Comparison of ENCODE assay signal across 10 cellular contexts in genomic region chr1:155931332-155932038, GRCh38. TPM values are rescaled to one million over a fixed set of nuclear protein-coding genes. Genes with fewer than 3 reads are reported as not detected.
A peak's percentile ranks its signal among the peaks of the same experiment; 100 is the strongest.
DNase-seq lines count a peak whose midpoint lies in the region; ATAC-seq, FAIRE-seq and TF ChIP-seq lines count a peak whose summit lies in the region.
"Had no signal": no experiment of that assay in that cellular context is flagged by ENCODE, and none has a peak within 500 bp of the region (broad histone marks: within the 10 kb centered on the region; RNA-seq: fewer than 3 reads in every experiment).

No MANE protein-coding gene starts in this region.

- peak overlapping the region; percentile 3; the same call in 1 of the 2 replicates for H3K9ac ChIP-seq in HUES64 (ENCODE audit: low read depth, low read length)
- H3K9ac ChIP-seq in GM12878 (ENCODE audit: control insufficient read depth, insufficient read depth, low read length): peak overlapping the region; percentile 50; the same call in 1 of the 2 replicates
- H3K9ac ChIP-seq in mesenchymal stem cell (ENCODE audit: low read length): peak overlapping the region; percentile 98

- H4K20me1 ChIP-seq in GM12878 (ENCODE audit: control insufficient read depth, insufficient read depth): peaks cover 5% of the 10 kb centered on the region; the same call in 1 of the 2 replicates

- no peak for TF ChIP-seq RAD21 in GM12878 (IDR thresholded peaks at IDR 0.05; ENCODE audit: insufficient read depth, low read depth, low read length)

- BruUV-seq in GM12878 (replicated peaks; lab: Mats Ljungman, UMichigan): TSS peak; percentile 51

- peak overlapping the region; percentile 80 for H3K4me2 ChIP-seq in GM12878 (ENCODE audit: control insufficient read depth, insufficient read depth)
- H3K4me2 ChIP-seq in mesenchymal stem cell (ENCODE audit: low read length, poor library complexity, severe bottlenecking): peak overlapping the region; percentile 27

- SMC1A ChIA-PET in GM12878 (lab: Charles Lee; ENCODE audit: uncharacterized antibody, unreplicated experiment): interaction anchor here (1.0 to 6.0 kb wide), 11 partner anchors 9 to 134 kb away, joined by 3 to 51 read pairs (median 4); partner anchors contain the start of genes RXFP4 and SYT11

- no peak for FAIRE-seq in GM12878 (lab: Jason Lieb, UNC)

- H3K4me3 ChIP-seq in ACC112 (ENCODE audit: low read depth, low read length) (peak overlapping the region; percentile 92), HUES64 (ENCODE audit: low read length) (peak overlapping the region; percentile 92; the same call in 1 of the 2 replicates), GM12878 (peak overlapping the region; percentile 99), mesenchymal stem cell (ENCODE audit: insufficient read depth in 1 of 2, low read depth in 1 of 2, low read length in 2 of 2) (peak overlapping the region in 1 of 2 experiments; percentile 92)

- CTCF ChIA-PET in GM12878 (lab: Yijun Ruan, JAX): interaction anchor here (0.6 to 6.4 kb wide), 13 partner anchors 12 to 137 kb away, joined by 3 to 84 read pairs (median 4); no protein-coding TSS in a partner anchor

- no peak overlapping the region for H3K14ac ChIP-seq in mesenchymal stem cell (ENCODE audit: low read length in 2 of 2)

- in situ Hi-C loops in GM12878 (cut with MboI): loop anchor here (5.0 kb wide), 1 partner anchor 136 kb away; no protein-coding TSS in a partner anchor

- TF ChIP-seq CTCF in GM12878 (IDR thresholded peaks at IDR 0.05 in 2 of 3, conservative IDR thresholded peaks at IDR 0.05 in 1 of 3; ENCODE audit: control insufficient read depth in 2 of 3, extremely low read depth in 1 of 3, insufficient read depth in 1 of 3, low read depth in 3 of 3, low read length in 3 of 3): no peak

- no peak for TF ChIP-seq POLR2A in GM12878 (IDR thresholded peaks at IDR 0.05; ENCODE audit: low read depth, low read length)

- H3K27me3 ChIP-seq in ACC112 (ENCODE audit: insufficient read depth, low read length) (no peaks in the 10 kb centered on the region), HUES64 (ENCODE audit: insufficient read depth, low read length) (no peaks in the 10 kb centered on the region), GM12878 (replicated peaks in 1 of 2; ENCODE audit: control insufficient read depth in 2 of 2, insufficient read depth in 2 of 2, low read length in 1 of 2) (no peaks in the 10 kb centered on the region), mesenchymal stem cell (ENCODE audit: control insufficient read depth in 1 of 2, insufficient read depth in 1 of 2, low read length in 2 of 2) (no peaks in the 10 kb centered on the region)
- H3K27me3 ChIP-seq: cardiac muscle cell had no signal

- RAD21 ChIA-PET in GM12878 (lab: Charles Lee; ENCODE audit: unreplicated experiment): interaction anchor here (0.7 to 6.4 kb wide), 11 partner anchors 12 to 135 kb away, joined by 3 to 49 read pairs (median 4); partner anchors contain the start of gene ARHGEF2

- H2BK120ac ChIP-seq in mesenchymal stem cell (ENCODE audit: low read depth, low read length): no peak overlapping the region

- POLR2A ChIA-PET in GM12878 (lab: Charles Lee): interaction anchor here (0.6 to 4.2 kb wide), 12 partner anchors 13 to 393 kb away, joined by 3 to 78 read pairs (median 7); partner anchors contain the start of genes ARHGEF2, RAB25 and SYT11

- H3K4me1 ChIP-seq in ACC112 (ENCODE audit: control insufficient read depth, insufficient read depth, low read length, unreplicated experiment): peaks cover 36% of the 10 kb centered on the region
- H3K4me1 ChIP-seq in HUES64 (ENCODE audit: insufficient read depth, low read length): peaks cover 19% of the 10 kb centered on the region; the same call in 1 of the 2 replicates
- H3K4me1 ChIP-seq in GM12878 (ENCODE audit: control insufficient read depth, insufficient read depth, low read length): peaks cover 10% of the 10 kb centered on the region
- H3K4me1 ChIP-seq in mesenchymal stem cell (ENCODE audit: control insufficient read depth, insufficient read depth, low read depth, low read length): peaks cover 14% of the 10 kb centered on the region

- H2BK12ac ChIP-seq in mesenchymal stem cell (ENCODE audit: low read length in 2 of 2): no peak overlapping the region

- 93% methylated on average over 7 of the region's 7 CpGs for WGBS in HUES64
- WGBS in GM12878 (ENCODE audit: insufficient coverage, insufficient replicate concordance, low lambda C conversion rate, missing lambda C conversion rate): 65% methylated on average over 7 of the region's 7 CpGs
- WGBS in mesenchymal stem cell: 98% methylated on average over 7 of the region's 7 CpGs

- intact Hi-C loops in GM12878 (cut with micrococcal nuclease; ENCODE audit: unreplicated experiment): no loop called here

- DNase-seq in GM12878 (ENCODE audit: low read depth, low spot score) (no peak), mesenchymal stem cell (no peak), NCI-H2107 (lab: John Stamatoyannopoulos, UW) (no peak), DMS79 treated with DMSO at 0.1 percent for 48 hours (lab: John Stamatoyannopoulos, UW) (no peak), middle frontal gyrus (ENCODE audit: extremely low spot score, low spot score) (no peak)
- DNase-seq: right cardiac atrium had no signal

- H3K79me2 ChIP-seq in ACC112 (ENCODE audit: control insufficient read depth, insufficient read depth, low read length, unreplicated experiment) (peaks cover 74% of the 10 kb centered on the region), GM12878 (ENCODE audit: control insufficient read depth, insufficient read depth, low read length) (peaks cover 55% of the 10 kb centered on the region)

- no peak overlapping the region for H2AFZ ChIP-seq in ACC112 (ENCODE audit: low read length, unreplicated experiment)
- H2AFZ ChIP-seq in GM12878 (ENCODE audit: control insufficient read depth, low read depth, low read length): no peak overlapping the region
- no peak overlapping the region for H2AFZ ChIP-seq in mesenchymal stem cell (ENCODE audit: low read depth, low read length)

- ATAC-seq in GM12878 (peak; percentile 58), GM18870 (IDR thresholded peaks at IDR 0.05; ENCODE audit: unreplicated experiment) (no peak)
- ATAC-seq: right cardiac atrium had no signal

- H3K23ac ChIP-seq in mesenchymal stem cell (ENCODE audit: low read length in 2 of 2): peak overlapping the region in 1 of 2 experiments; percentile 10

- no peak overlapping the region for H4K8ac ChIP-seq in mesenchymal stem cell (ENCODE audit: low read length)

- H3K4ac ChIP-seq in mesenchymal stem cell (ENCODE audit: low read depth in 1 of 2, low read length in 2 of 2): no peak overlapping the region

- H3K27ac ChIP-seq in ACC112 (ENCODE audit: low read depth, low read length) (no peak overlapping the region), HUES64 (ENCODE audit: low read depth, low read length) (no peak overlapping the region), GM12878 (ENCODE audit: control insufficient read depth, insufficient read depth) (no peak overlapping the region), mesenchymal stem cell (ENCODE audit: low read length, poor library complexity, severe bottlenecking) (no peak overlapping the region)
- H3K27ac ChIP-seq: cardiac muscle cell had no signal

- no peaks in the 10 kb centered on the region for H3K9me3 ChIP-seq in HUES64 (ENCODE audit: insufficient read depth, low read depth, low read length)
- no peaks in the 10 kb centered on the region for H3K9me3 ChIP-seq in GM12878 (replicated peaks; ENCODE audit: control insufficient read depth, insufficient read depth, low read length)
- no peaks in the 10 kb centered on the region for H3K9me3 ChIP-seq in mesenchymal stem cell (ENCODE audit: control insufficient read depth, low read length)

- no peak overlapping the region for H2BK5ac ChIP-seq in mesenchymal stem cell (ENCODE audit: low read depth, low read length, poor library complexity, severe bottlenecking)

- H3K18ac ChIP-seq in mesenchymal stem cell (ENCODE audit: low read depth in 1 of 2, low read length in 2 of 2): no peak overlapping the region

- no peak overlapping the region for H2AK5ac ChIP-seq in mesenchymal stem cell (ENCODE audit: low read length, severe bottlenecking)

- peaks cover 39% of the 10 kb centered on the region for H3K36me3 ChIP-seq in ACC112 (ENCODE audit: insufficient read depth, low read length)
- H3K36me3 ChIP-seq in HUES64 (ENCODE audit: insufficient read depth, low read length): peaks cover 70% of the 10 kb centered on the region
- H3K36me3 ChIP-seq in GM12878 (ENCODE audit: control insufficient read depth in 2 of 2, insufficient read depth in 2 of 2, low read length in 1 of 2): peaks cover 5 to 32% of the 10 kb centered on the region in 2 experiments
- H3K36me3 ChIP-seq in mesenchymal stem cell (ENCODE audit: control insufficient read depth in 1 of 2, insufficient read depth in 2 of 2, low read depth in 1 of 2, low read length in 2 of 2): peaks cover 35 to 64% of the 10 kb centered on the region in 2 experiments

- no peak overlapping the region for H4K91ac ChIP-seq in mesenchymal stem cell (ENCODE audit: low read length)

- TF ChIP-seq EP300 in GM12878 (IDR thresholded peaks at IDR 0.05; ENCODE audit: borderline replicate concordance in 1 of 2, control insufficient read depth in 1 of 2, low read depth in 2 of 2, low read length in 2 of 2): no peak

- no peak overlapping the region for H2BK15ac ChIP-seq in mesenchymal stem cell (ENCODE audit: low read depth, poor library complexity, severe bottlenecking)

- peaks cover 8% of the 10 kb centered on the region for H3K79me1 ChIP-seq in mesenchymal stem cell (replicated peaks; ENCODE audit: low read length, poor library complexity, severe bottlenecking)

RNA-seq across cellular contexts. Expression of gene KHDC4, which starts 2.7 kb away (rescaled TPM):
- polyA plus RNA-seq in HUES64 (2013, experiment 1 of 2): 28.1 TPM
- polyA plus RNA-seq in HUES64 (2013, experiment 2 of 2): 29.2 TPM
- 216 and 221 TPM in 2 replicates for total RNA-seq in GM12878 (2013; cell fraction: nucleolus; rRNA removed)
- 40.8 and 42.1 TPM in 2 replicates for total RNA-seq in GM12878 (2014; rRNA removed)
- 42.8 and 44.4 TPM in 2 replicates for total RNA-seq in GM12878 (2014; rRNA removed; fragmentation: Illumina TruSeq; extraction: Trizol)
- total RNA-seq in GM12878 (2021): 40.5 and 41.1 TPM in 2 replicates
- polyA plus RNA-seq in GM12878 (2011; ENCODE audit: low read depth): 33.9 TPM
- 109 and 120 TPM in 2 replicates for polyA plus RNA-seq in GM12878 (2011; rRNA removed)
- 83.7 and 84.8 TPM in 2 replicates for polyA plus RNA-seq in GM12878 (2011; cell fraction: cytosol; rRNA removed)
- polyA plus RNA-seq in GM12878 (2011; cell fraction: nucleus; rRNA removed): 141 and 162 TPM in 2 replicates
- polyA plus RNA-seq in GM12878 (2012): 33.4 and 38.1 TPM in 2 replicates
- polyA plus RNA-seq in GM12878 (2014; fragmentation: Illumina TruSeq; extraction: Trizol): 47.8 and 62.4 TPM in 2 replicates
- polyA plus RNA-seq in GM12878 (2014; fragmentation: Nextera tagmentation; extraction: Ambion mirVana): 10 to 100 TPM; 11.7 to 15.1 TPM
- polyA plus RNA-seq in GM12878 (2014; rRNA removed): 58.2 and 70.5 TPM in 2 replicates
- polyA plus RNA-seq in GM12878 (2016; fragmentation: Nextera tagmentation; extraction: Ambion mirVana): 10 to 100 TPM; 39.5 to 46.9 TPM
- 90.9 and 110 TPM in 2 replicates for polyA minus RNA-seq in GM12878 (2011; rRNA and poly(A)+ RNA removed)
- polyA minus RNA-seq in GM12878 (2011; cell fraction: cytosol; rRNA and poly(A)+ RNA removed): 37.3 and 41.2 TPM in 2 replicates
- 77.4 and 88.9 TPM in 2 replicates for polyA minus RNA-seq in GM12878 (2011; cell fraction: nucleus; rRNA and poly(A)+ RNA removed)
- polyA plus RNA-seq in mesenchymal stem cell (2013, experiment 1 of 2): 18.9 TPM
- 17.3 TPM for polyA plus RNA-seq in mesenchymal stem cell (2013, experiment 2 of 2)

RNA-seq across cellular contexts. Expression of gene RXFP4, which starts 10.0 kb away (rescaled TPM):
- polyA plus RNA-seq in HUES64 (2013, experiment 1 of 2): not detected
- not detected for polyA plus RNA-seq in HUES64 (2013, experiment 2 of 2)
- 0.56 TPM in 1 of 2 replicates, not detected in the other for total RNA-seq in GM12878 (2013; cell fraction: nucleolus; rRNA removed)
- total RNA-seq in GM12878 (2014; rRNA removed) (0.40 TPM in 1 of 2 replicates, not detected in the other), GM12878 (2014; rRNA removed; fragmentation: Illumina TruSeq; extraction: Trizol) (not detected in 2 replicates), GM12878 (2021) (not detected in 2 replicates)
- polyA plus RNA-seq in GM12878 (2011; ENCODE audit: low read depth): not detected
- polyA plus RNA-seq in GM12878 (2011; rRNA removed) (not detected in 2 replicates), GM12878 (2014; fragmentation: Illumina TruSeq; extraction: Trizol) (not detected in 2 replicates), GM12878 (2014; fragmentation: Nextera tagmentation; extraction: Ambion mirVana) (not detected), GM12878 (2014; rRNA removed) (0.10 and 0.16 TPM in 2 replicates), GM12878 (2016; fragmentation: Nextera tagmentation; extraction: Ambion mirVana) (under 1 TPM in 1 of 2 experiments, not detected in 1; 0.39 TPM)
- polyA plus RNA-seq in GM12878 (2011; cell fraction: cytosol; rRNA removed): 0.04 and 0.05 TPM in 2 replicates
- 0.10 and 0.12 TPM in 2 replicates for polyA plus RNA-seq in GM12878 (2011; cell fraction: nucleus; rRNA removed)
- 0.11 and 0.12 TPM in 2 replicates for polyA plus RNA-seq in GM12878 (2012)
- 0.62 TPM in 1 of 2 replicates, not detected in the other for polyA minus RNA-seq in GM12878 (2011; rRNA and poly(A)+ RNA removed)
- polyA minus RNA-seq in GM12878 (2011; cell fraction: cytosol; rRNA and poly(A)+ RNA removed): not detected in 2 replicates
- 0.67 and 1.1 TPM in 2 replicates for polyA minus RNA-seq in GM12878 (2011; cell fraction: nucleus; rRNA and poly(A)+ RNA removed)
- not detected for polyA plus RNA-seq in mesenchymal stem cell (2013, experiment 1 of 2)
- polyA plus RNA-seq in mesenchymal stem cell (2013, experiment 2 of 2): not detected
- total RNA-seq: right cardiac atrium had no signal
- polyA plus RNA-seq: cardiac muscle cell, right cardiac atrium had no signal

RNA-seq across cellular contexts. Expression of gene RIT1, which starts 20.3 kb away (rescaled TPM):
- 15.1 TPM for polyA plus RNA-seq in HUES64 (2013, experiment 1 of 2)
- polyA plus RNA-seq in HUES64 (2013, experiment 2 of 2): 18.1 TPM
- total RNA-seq in GM12878 (2013; cell fraction: nucleolus; rRNA removed): 34.5 and 36.9 TPM in 2 replicates
- total RNA-seq in GM12878 (2014; rRNA removed): 6.8 and 10.6 TPM in 2 replicates
- total RNA-seq in GM12878 (2014; rRNA removed; fragmentation: Illumina TruSeq; extraction: Trizol): 12.5 and 13.0 TPM in 2 replicates
- 13.1 and 16.7 TPM in 2 replicates for total RNA-seq in GM12878 (2021)
- 12.1 TPM for polyA plus RNA-seq in GM12878 (2011; ENCODE audit: low read depth)
- 61.5 and 77.0 TPM in 2 replicates for polyA plus RNA-seq in GM12878 (2011; rRNA removed)
- 34.2 and 49.2 TPM in 2 replicates for polyA plus RNA-seq in GM12878 (2011; cell fraction: cytosol; rRNA removed)
- 30.1 and 40.6 TPM in 2 replicates for polyA plus RNA-seq in GM12878 (2011; cell fraction: nucleus; rRNA removed)
- polyA plus RNA-seq in GM12878 (2012): 12.2 and 18.3 TPM in 2 replicates
- polyA plus RNA-seq in GM12878 (2014; fragmentation: Illumina TruSeq; extraction: Trizol): 13.9 and 16.5 TPM in 2 replicates
- polyA plus RNA-seq in GM12878 (2014; fragmentation: Nextera tagmentation; extraction: Ambion mirVana): 10 to 100 TPM; 25.2 to 30.3 TPM
- polyA plus RNA-seq in GM12878 (2014; rRNA removed): 11.0 and 12.0 TPM in 2 replicates
- 10 to 100 TPM; 12.4 to 13.6 TPM for polyA plus RNA-seq in GM12878 (2016; fragmentation: Nextera tagmentation; extraction: Ambion mirVana)
- 52.5 and 66.0 TPM in 2 replicates for polyA minus RNA-seq in GM12878 (2011; rRNA and poly(A)+ RNA removed)
- 12.6 and 21.1 TPM in 2 replicates for polyA minus RNA-seq in GM12878 (2011; cell fraction: cytosol; rRNA and poly(A)+ RNA removed)
- polyA minus RNA-seq in GM12878 (2011; cell fraction: nucleus; rRNA and poly(A)+ RNA removed): 10.4 and 20.4 TPM in 2 replicates
- 33.9 TPM for polyA plus RNA-seq in mesenchymal stem cell (2013, experiment 1 of 2)
- 33.9 TPM for polyA plus RNA-seq in mesenchymal stem cell (2013, experiment 2 of 2)

RNA-seq across cellular contexts. Expression of gene ARHGEF2, which starts 46.9 kb away (rescaled TPM):
- 43.1 TPM for polyA plus RNA-seq in HUES64 (2013, experiment 1 of 2)
- polyA plus RNA-seq in HUES64 (2013, experiment 2 of 2): 43.6 TPM
- total RNA-seq in GM12878 (2013; cell fraction: nucleolus; rRNA removed): 184 and 208 TPM in 2 replicates
- 71.2 and 84.4 TPM in 2 replicates for total RNA-seq in GM12878 (2014; rRNA removed)
- total RNA-seq in GM12878 (2014; rRNA removed; fragmentation: Illumina TruSeq; extraction: Trizol): 40.4 and 44.9 TPM in 2 replicates
- total RNA-seq in GM12878 (2021): 113 and 116 TPM in 2 replicates
- polyA plus RNA-seq in GM12878 (2011; ENCODE audit: low read depth): 23.2 TPM
- polyA plus RNA-seq in GM12878 (2011; rRNA removed): 48.7 and 88.1 TPM in 2 replicates
- 48.3 and 60.5 TPM in 2 replicates for polyA plus RNA-seq in GM12878 (2011; cell fraction: cytosol; rRNA removed)
- polyA plus RNA-seq in GM12878 (2011; cell fraction: nucleus; rRNA removed): 206 and 248 TPM in 2 replicates
- polyA plus RNA-seq in GM12878 (2012): 53.2 and 56.8 TPM in 2 replicates
- polyA plus RNA-seq in GM12878 (2014; fragmentation: Illumina TruSeq; extraction: Trizol): 64.4 and 80.8 TPM in 2 replicates
- polyA plus RNA-seq in GM12878 (2014; fragmentation: Nextera tagmentation; extraction: Ambion mirVana): 10 to 100 TPM in 1 of 2 experiments, 1 to 10 TPM in 1; 8.1 to 10.6 TPM
- 87.0 and 89.9 TPM in 2 replicates for polyA plus RNA-seq in GM12878 (2014; rRNA removed)
- polyA plus RNA-seq in GM12878 (2016; fragmentation: Nextera tagmentation; extraction: Ambion mirVana): 10 to 100 TPM; 57.1 to 58.9 TPM
- 109 and 114 TPM in 2 replicates for polyA minus RNA-seq in GM12878 (2011; rRNA and poly(A)+ RNA removed)
- polyA minus RNA-seq in GM12878 (2011; cell fraction: cytosol; rRNA and poly(A)+ RNA removed): 29.7 and 31.8 TPM in 2 replicates
- 67.3 and 125 TPM in 2 replicates for polyA minus RNA-seq in GM12878 (2011; cell fraction: nucleus; rRNA and poly(A)+ RNA removed)
- 58.9 TPM for polyA plus RNA-seq in mesenchymal stem cell (2013, experiment 1 of 2)
- polyA plus RNA-seq in mesenchymal stem cell (2013, experiment 2 of 2): 55.6 TPM

Comparison
In these comparisons a context has a peak if more than half of its experiments do, and no peak if none do; other contexts are left out.
1. H3K9ac ChIP-seq: peak in every context shown above with its lines; median percentile 98 in mesenchymal stem cell; 50 in GM12878; 3 in HUES64.